Comparison of ENCODE assay signal across 19 cellular contexts in genomic region chr12:78585132-78585531, GRCh38.
A peak's percentile ranks its signal among the peaks of the same experiment; 100 is the strongest.
DNase-seq lines count a peak whose midpoint lies in the region; ATAC-seq, FAIRE-seq and TF ChIP-seq lines count a peak whose summit lies in the region.
"Had no signal": no experiment of that assay in that cellular context is flagged by ENCODE, and none has a peak within 500 bp of the region (broad histone marks: within the 10 kb centered on the region; RNA-seq: fewer than 3 reads in every experiment).

No MANE protein-coding gene starts in this region.

- CTCF ChIA-PET in OCI-LY7 (lab: Charles Lee; ENCODE audit: unreplicated experiment), result no interaction called here

- no peaks in the 10 kb centered on the region for H3K36me3 ChIP-seq in OCI-LY7 (ENCODE audit: insufficient read depth, low read length)
- H3K36me3 ChIP-seq: BLaER1, HAP-1 had no signal

- POLR2A ChIA-PET in OCI-LY7 (lab: Charles Lee), result interaction anchor here (0.6 to 0.7 kb wide), 2 partner anchors 9 to 763 kb away, joined by 4 to 6 read pairs; no protein-coding TSS in a partner anchor

- peak; percentile 31 for FAIRE-seq in frontal cortex (lab: Jason Lieb, UNC)
- FAIRE-seq: H54 had no signal

- no TSS peak for BruUV-seq in OCI-LY7 (replicated peaks; lab: Mats Ljungman, UMichigan)

- in situ Hi-C loops in Caki2 (cut with HindIII; ENCODE audit: low pct_unique_long_range_greater_than_20kb, low sequenced_read_pairs), result no loop called here

- no peaks in the 10 kb centered on the region for H3K9me2 ChIP-seq in OCI-LY7 (ENCODE audit: insufficient read depth, low read length)

- no peaks in the 10 kb centered on the region for H3K4me1 ChIP-seq in OCI-LY7 (ENCODE audit: insufficient read depth, low read length, poor library complexity, severe bottlenecking)
- H3K4me1 ChIP-seq: BLaER1, Caco-2, HAP-1 had no signal

- H2AFZ ChIP-seq in OCI-LY7 (ENCODE audit: low read length), result no peak overlapping the region

- H4K20me1 ChIP-seq in OCI-LY7 (ENCODE audit: insufficient read depth, low read length), result no peaks in the 10 kb centered on the region
- H4K20me1 ChIP-seq: BLaER1 had no signal

- intact Hi-C loops in OCI-LY7 (cut with micrococcal nuclease; ENCODE audit: unreplicated experiment), result loop anchor here (10.0 kb wide), 2 partner anchors 360 to 440 kb away; no protein-coding TSS in a partner anchor
- intact Hi-C loops in posterior vena cava (cut with DNase I), result no loop called here

- H3K4me2 ChIP-seq in OCI-LY7 (ENCODE audit: low read length), result no peak overlapping the region
- H3K4me2 ChIP-seq: BLaER1 had no signal

- H3K79me2 ChIP-seq in OCI-LY7 (ENCODE audit: insufficient read depth, low read depth, low read length), result no peaks in the 10 kb centered on the region

- H3K27ac ChIP-seq in OCI-LY7 (ENCODE audit: low read depth, low read length, poor library complexity, severe bottlenecking), result no peak overlapping the region
- H3K27ac ChIP-seq: BLaER1, C4-2B had no signal

- no peak overlapping the region for H3K4me3 ChIP-seq in OCI-LY7 (ENCODE audit: low read depth, low read length, poor library complexity, severe bottlenecking)
- H3K4me3 ChIP-seq: BLaER1, GM12878, HAP-1 had no signal

- peaks cover 7% of the 10 kb centered on the region for H3K9me3 ChIP-seq in OCI-LY7 (ENCODE audit: low read length)

- ATAC-seq in HG03571 (IDR thresholded peaks at IDR 0.05; ENCODE audit: unreplicated experiment), result no peak
- ATAC-seq: CD8-positive, alpha-beta T cell had no signal

- no peak; the same call in 1 of the 2 replicates for TF ChIP-seq CTCF in OCI-LY7 (conservative IDR thresholded peaks at IDR 0.05; ENCODE audit: low read length)

- peak; percentile 42 for DNase-seq in Caki2 (ENCODE audit: low read depth)
- DNase-seq in OCI-LY7 (ENCODE audit: low spot score), result peak; percentile 1
- DNase-seq in amniotic epithelial cell (ENCODE audit: low read depth), result peak; percentile 7
- no peak for DNase-seq in frontal cortex (ENCODE audit: low spot score in 2 of 2)
- DNase-seq in activated CD8-positive, alpha-beta memory T cell treated with anti-CD3 and anti-CD28 coated beads for 24 hours, result no peak
- no peak for DNase-seq in activated T-cell treated with anti-CD3 and anti-CD28 coated beads for 4 hours
- DNase-seq in posterior vena cava (ENCODE audit: low spot score), result no peak
- DNase-seq: CD4-positive, CD25-positive, alpha-beta regulatory T cell; CD8-positive, alpha-beta T cell; DMS 273 treated with DMSO at 0.1 percent for 48 hours; DMS79; GOT3 had no signal

Comparison
In these comparisons a context has a peak if more than half of its experiments do, and no peak if none do; other contexts are left out.
1. DNase-seq: peak in Caki2 (single experiment), OCI-LY7 (single experiment) and amniotic epithelial cell (single experiment); none in frontal cortex (0 of 2), activated CD8-positive, alpha-beta memory T cell treated with anti-CD3 and anti-CD28 coated beads for 24 hours (single experiment), activated T-cell treated with anti-CD3 and anti-CD28 coated beads for 4 hours (single experiment) and posterior vena cava (single experiment).